Comparison of ENCODE assay signal across 8 cellular contexts in genomic region chr6:1624071-1624847, GRCh38. TPM values are rescaled to one million over a fixed set of nuclear protein-coding genes. Genes with fewer than 3 reads are reported as not detected.
DNase-seq lines count a peak whose midpoint lies in the region; ATAC-seq and TF ChIP-seq lines count a peak whose summit lies in the region.

No MANE protein-coding gene starts in this region.

- TF ChIP-seq CTCF in CD14-positive monocyte (IDR thresholded peaks at IDR 0.05) (no peak), endothelial cell (IDR thresholded peaks at IDR 0.05; ENCODE audit: unreplicated experiment) (no peak)

- H3K9me3 Mint-ChIP-seq in CD14-positive monocyte: peaks cover 0 to 25% (median 5%) of the 10 kb centered on the region in 7 donors
- no peaks in the 10 kb centered on the region for H3K9me3 Mint-ChIP-seq in endothelial cell (ENCODE audit: unreplicated experiment)
- H3K9me3 Mint-ChIP-seq in naive thymus-derived CD4-positive, alpha-beta T cell: peaks cover 0 to 3% (median 0%) of the 10 kb centered on the region in 11 donors

- peak overlapping the region; percentile 45 for H3K4me3 ChIP-seq in HUES48 (ENCODE audit: low read depth, low read length)
- no peak overlapping the region for H3K4me3 ChIP-seq in naive thymus-derived CD4-positive, alpha-beta T cell (ENCODE audit: low read length)

- H3K4me3 Mint-ChIP-seq in CD14-positive monocyte: peak overlapping the region; percentile 82 to 93
- H3K4me3 Mint-ChIP-seq in endothelial cell (ENCODE audit: unreplicated experiment): peak overlapping the region; percentile 62
- H3K4me3 Mint-ChIP-seq in naive thymus-derived CD4-positive, alpha-beta T cell: peak overlapping the region in 5 of 10 donors; percentile 16 to 82 (median 53)

- no peak overlapping the region for H3K9ac ChIP-seq in HUES48 (ENCODE audit: low read depth, low read length)

- peaks cover 78 to 97% (median 86%) of the 10 kb centered on the region in 3 donors for H3K27me3 Mint-ChIP-seq in CD14-positive monocyte (ENCODE audit: low read depth in 3 of 3)
- H3K27me3 Mint-ChIP-seq in endothelial cell (ENCODE audit: unreplicated experiment): peaks cover 14% of the 10 kb centered on the region
- H3K27me3 Mint-ChIP-seq in naive thymus-derived CD4-positive, alpha-beta T cell: peaks cover 54 to 81% (median 61%) of the 10 kb centered on the region in 5 donors

- H3K4me1 Mint-ChIP-seq in CD14-positive monocyte: peaks cover 26% of the 10 kb centered on the region
- peaks cover 65% of the 10 kb centered on the region for H3K4me1 Mint-ChIP-seq in endothelial cell (ENCODE audit: unreplicated experiment)
- peaks cover 10 to 17% (median 16%) of the 10 kb centered on the region in 7 donors for H3K4me1 Mint-ChIP-seq in naive thymus-derived CD4-positive, alpha-beta T cell

- peak; percentile 40 for DNase-seq in CD14-positive monocyte (ENCODE audit: low spot score)
- DNase-seq in endothelial cell (ENCODE audit: low spot score): peak; percentile 42
- no peak for DNase-seq in naive thymus-derived CD4-positive, alpha-beta T cell
- no peak for DNase-seq in stimulated activated naive CD4-positive, alpha-beta T cell treated with Interleukin-2 at 50 U/mL for 16 hours (lab: John Stamatoyannopoulos, UW)
- DNase-seq in cerebellar cortex (ENCODE audit: low spot score): no peak
- no peak for DNase-seq in NCI-H1092 (lab: John Stamatoyannopoulos, UW)
- DNase-seq in stimulated activated naive CD4-positive, alpha-beta T cell (lab: John Stamatoyannopoulos, UW): no peak

- intact Hi-C loops in CD14-positive monocyte (cut with micrococcal nuclease): no loop called here
- intact Hi-C loops in naive thymus-derived CD4-positive, alpha-beta T cell (cut with micrococcal nuclease): no loop called here

- H3K27ac ChIP-seq in HUES48 (ENCODE audit: low read depth, low read length): no peak overlapping the region
- H3K27ac ChIP-seq in naive thymus-derived CD4-positive, alpha-beta T cell (ENCODE audit: low read depth, low read length): no peak overlapping the region

- no peaks in the 10 kb centered on the region for H3K9me3 ChIP-seq in HUES48 (ENCODE audit: control insufficient read depth, insufficient read depth, low read length)
- no peaks in the 10 kb centered on the region for H3K9me3 ChIP-seq in naive thymus-derived CD4-positive, alpha-beta T cell (ENCODE audit: control insufficient read depth in 2 of 3, low read length in 3 of 3)

- no peak overlapping the region for H3K27ac Mint-ChIP-seq in CD14-positive monocyte
- no peak overlapping the region for H3K27ac Mint-ChIP-seq in endothelial cell (ENCODE audit: unreplicated experiment)
- no peak overlapping the region for H3K27ac Mint-ChIP-seq in naive thymus-derived CD4-positive, alpha-beta T cell

- POLR2A ChIA-PET in naive thymus-derived CD4-positive, alpha-beta T cell (lab: Charles Lee): no interaction called here

- peak; percentile 12 for ATAC-seq in naive thymus-derived CD4-positive, alpha-beta T cell

- CTCF ChIA-PET in naive thymus-derived CD4-positive, alpha-beta T cell (lab: Charles Lee): no interaction called here

- H3K36me3 ChIP-seq in HUES48 (ENCODE audit: control insufficient read depth, insufficient read depth, low read length): no peaks in the 10 kb centered on the region
- no peaks in the 10 kb centered on the region for H3K36me3 ChIP-seq in naive thymus-derived CD4-positive, alpha-beta T cell (ENCODE audit: control insufficient read depth in 2 of 3, insufficient read depth in 3 of 3, low read length in 3 of 3)

- H3K36me3 Mint-ChIP-seq in CD14-positive monocyte (peaks cover 21 to 27% of the 10 kb centered on the region in 2 donors), endothelial cell (ENCODE audit: low read depth, unreplicated experiment) (peaks cover 9% of the 10 kb centered on the region)
- H3K36me3 Mint-ChIP-seq in naive thymus-derived CD4-positive, alpha-beta T cell: peaks cover 4 to 29% (median 27%) of the 10 kb centered on the region in 5 donors

- H3K27me3 ChIP-seq in HUES48 (ENCODE audit: control insufficient read depth, insufficient read depth, low read length): peaks cover 100% of the 10 kb centered on the region
- peaks cover 7 to 16% of the 10 kb centered on the region in 2 donors for H3K27me3 ChIP-seq in naive thymus-derived CD4-positive, alpha-beta T cell (ENCODE audit: control insufficient read depth in 2 of 2, insufficient read depth in 2 of 2, low read length in 2 of 2)

- peaks cover 11% of the 10 kb centered on the region for H3K4me1 ChIP-seq in HUES48 (ENCODE audit: control insufficient read depth, insufficient read depth, low read length)
- H3K4me1 ChIP-seq in naive thymus-derived CD4-positive, alpha-beta T cell (ENCODE audit: control insufficient read depth in 2 of 2, insufficient read depth in 2 of 2, low read length in 2 of 2): peaks cover 12% of the 10 kb centered on the region in 2 donors

RNA-seq across cellular contexts. Expression of gene FOXC1, which starts 14.5 kb away (rescaled TPM):
- polyA plus RNA-seq in CD14-positive monocyte: not detected
- 112 TPM for total RNA-seq in endothelial cell (ENCODE audit: unreplicated experiment)
- total RNA-seq in naive thymus-derived CD4-positive, alpha-beta T cell: not detected
- not detected for polyA plus RNA-seq in naive thymus-derived CD4-positive, alpha-beta T cell

Comparison
In these comparisons a context has a peak if more than half of its experiments do, and no peak if none do; other contexts are left out.
1. DNase-seq: peak in CD14-positive monocyte (single experiment) and endothelial cell (single experiment); none in naive thymus-derived CD4-positive, alpha-beta T cell (0 of 9), stimulated activated naive CD4-positive, alpha-beta T cell treated with Interleukin-2 at 50 U/mL for 16 hours (single experiment), cerebellar cortex (single experiment), NCI-H1092 (single experiment) and stimulated activated naive CD4-positive, alpha-beta T cell (0 of 6).
2. RNA of gene FOXC1, which starts 14.5 kb away (total RNA-seq): 112 TPM in endothelial cell (single experiment); not detected in naive thymus-derived CD4-positive, alpha-beta T cell; every median in the first group is over 100 times any median in the second.